Comparison of ENCODE assay signal across 8 cellular contexts in the genomic region with DNA sequence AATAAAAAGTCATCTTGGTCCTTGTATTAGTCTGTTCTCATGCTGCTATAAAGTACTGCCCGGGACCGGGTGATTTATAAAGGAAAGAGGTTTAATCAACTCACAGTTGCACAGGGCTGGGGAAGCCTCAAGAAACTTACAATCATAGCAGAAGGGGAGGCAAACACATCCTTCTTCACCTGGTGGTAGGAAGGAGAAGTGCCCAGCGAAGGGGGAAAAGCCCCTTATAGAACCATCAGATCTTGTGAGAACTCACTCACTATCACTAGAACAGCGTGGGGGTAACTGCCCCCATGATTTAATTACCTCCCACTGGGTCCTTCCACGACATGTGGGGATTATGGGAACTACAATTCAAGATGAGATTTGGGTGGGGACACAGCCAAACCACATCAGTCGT.
DNase-seq lines count a peak whose midpoint lies in the region; TF ChIP-seq lines count a peak whose summit lies in the region.
"Not testable (repeated sequence)": the region's sequence is repeated elsewhere in the genome, so short reads cannot be mapped to it uniquely, and the experiment has no call there.

No MANE protein-coding gene starts in this region.

- CTCF ChIA-PET in SK-N-SH (lab: Yijun Ruan, JAX) = interaction anchor here (0.6 kb wide), 1 partner anchor 44 kb away, joined by 3 read pairs; no protein-coding TSS in a partner anchor

- not testable (repeated sequence) for TF ChIP-seq EP300 in SK-N-SH (IDR thresholded peaks at IDR 0.05; ENCODE audit: borderline replicate concordance in 1 of 2, low read depth in 1 of 2, low read length in 1 of 2)

- not testable (repeated sequence) for H3K9ac ChIP-seq in Karpas-422 (ENCODE audit: low read length); SK-N-SH; mesendoderm (ENCODE audit: low read length)

- not testable (repeated sequence) for H2AFZ ChIP-seq in Karpas-422 (ENCODE audit: low read length); SK-N-SH (ENCODE audit: low read depth)

- not testable (repeated sequence) for H3K36me3 ChIP-seq in Karpas-422 (ENCODE audit: insufficient read depth, low read length); SK-N-SH (replicated peaks in 1 of 2; ENCODE audit: control insufficient read depth in 1 of 2, insufficient read depth in 2 of 2, low read length in 1 of 2); mesendoderm (ENCODE audit: control insufficient read depth, insufficient read depth, low read length)

- H3K4me1 Mint-ChIP-seq in progenitor cell of endocrine pancreas (ENCODE audit: low read depth) = not testable (repeated sequence)

- 52% methylated on average over 6 of the region's 6 CpGs for WGBS in SK-N-SH (ENCODE audit: low lambda C conversion rate)
- WGBS in mesendoderm (ENCODE audit: extremely low coverage, insufficient coverage, low lambda C conversion rate) = no CpG with 5 or more reads among the region's 6 CpGs

- H3K27ac Mint-ChIP-seq in progenitor cell of endocrine pancreas = not testable (repeated sequence)

- not testable (repeated sequence) for H2BK15ac ChIP-seq in mesendoderm (replicated peaks; ENCODE audit: low read depth)

- not testable (repeated sequence) for H3F3A ChIP-seq in SK-N-SH (replicated peaks; ENCODE audit: insufficient read depth)

- not testable (repeated sequence) for H3K79me2 ChIP-seq in Karpas-422 (ENCODE audit: low read length); SK-N-SH (ENCODE audit: insufficient read depth); mesendoderm (ENCODE audit: control insufficient read depth, insufficient read depth, low read length)

- not testable (repeated sequence) for H3K36me3 Mint-ChIP-seq in progenitor cell of endocrine pancreas (ENCODE audit: insufficient read depth)

- not testable (repeated sequence) for H3K4me3 Mint-ChIP-seq in progenitor cell of endocrine pancreas (ENCODE audit: low read depth)

- not testable (repeated sequence) for H3K79me1 ChIP-seq in mesendoderm (ENCODE audit: low read length)

- not testable (repeated sequence) for H3K4me3 ChIP-seq in GM12875 (ENCODE audit: low read depth, low read length); Karpas-422 (ENCODE audit: low read length); SK-N-SH (ENCODE audit: low read depth in 2 of 2, low read length in 1 of 2); cardiac fibroblast (replicated peaks in 1 of 2; ENCODE audit: low read depth in 2 of 2, low read length in 2 of 2); epithelial cell of esophagus (ENCODE audit: low read length); mesendoderm (ENCODE audit: low read length)

- H2BK5ac ChIP-seq in mesendoderm (ENCODE audit: low read length) = not testable (repeated sequence)

- H3K9me3 ChIP-seq in Karpas-422 (ENCODE audit: low read length); SK-N-SH: not testable (repeated sequence)

- not testable (repeated sequence) for H3K56ac ChIP-seq in mesendoderm (ENCODE audit: low read length)

- H4K5ac ChIP-seq in mesendoderm (ENCODE audit: low read length) = not testable (repeated sequence)

- not testable (repeated sequence) for H3K4me1 ChIP-seq in Karpas-422 (ENCODE audit: low read length); SK-N-SH (ENCODE audit: control insufficient read depth in 1 of 2, insufficient read depth in 2 of 2, low read depth in 1 of 2, low read length in 1 of 2); mesendoderm (ENCODE audit: control insufficient read depth, low read depth, low read length)

- not testable (repeated sequence) for H2BK120ac ChIP-seq in mesendoderm (ENCODE audit: low read depth, low read length)

- not testable (repeated sequence) for H3K9me2 ChIP-seq in Karpas-422 (replicated peaks; ENCODE audit: insufficient read depth, low read length); SK-N-SH

- not testable (repeated sequence) for H4K8ac ChIP-seq in mesendoderm (ENCODE audit: low read depth, low read length)

- H2AK5ac ChIP-seq in mesendoderm (ENCODE audit: low read length) = not testable (repeated sequence)

- not testable (repeated sequence) for H4K20me1 ChIP-seq in Karpas-422 (ENCODE audit: insufficient read depth, low read depth, low read length); SK-N-SH (ENCODE audit: insufficient read depth)

- not testable (repeated sequence) for H3K27me3 Mint-ChIP-seq in progenitor cell of endocrine pancreas

- DNase-seq in DMS 273 (lab: John Stamatoyannopoulos, UW; ENCODE audit: unreplicated experiment) (peak; percentile 1), Karpas-422 (peak; percentile 42), mesendoderm (peak; percentile 40)
- DNase-seq in SK-N-SH; cardiac fibroblast (ENCODE audit: low read depth in 2 of 2); epithelial cell of esophagus (ENCODE audit: low read depth); progenitor cell of endocrine pancreas (ENCODE audit: low spot score, unreplicated experiment): not testable (repeated sequence)

- TF ChIP-seq CTCF in GM12875 (IDR thresholded peaks at IDR 0.05; ENCODE audit: borderline replicate concordance, insufficient read depth, low read depth, low read length) (peak; percentile 25; the same call in 1 of the 2 replicates), SK-N-SH (IDR thresholded peaks at IDR 0.05) (peak; percentile 17; the same call in 1 of the 2 replicates), cardiac fibroblast (IDR thresholded peaks at IDR 0.05; ENCODE audit: low read depth, low read length) (peak; percentile 9), epithelial cell of esophagus (IDR thresholded peaks at IDR 0.05; ENCODE audit: insufficient read depth, low read depth, low read length, missing control alignments) (peak; percentile 20), progenitor cell of endocrine pancreas (IDR thresholded peaks at IDR 0.05; ENCODE audit: unreplicated experiment) (peak; percentile 33)

- not testable (repeated sequence) for H3K18ac ChIP-seq in mesendoderm (ENCODE audit: low read length)

- H3K27ac ChIP-seq in Karpas-422 (ENCODE audit: low read length); SK-N-SH (ENCODE audit: low read depth in 2 of 2, low read length in 1 of 2); mesendoderm (ENCODE audit: low read depth, low read length): not testable (repeated sequence)

- H3K27me3 ChIP-seq in Karpas-422 (ENCODE audit: low read length); SK-N-SH (ENCODE audit: insufficient read depth); mesendoderm (ENCODE audit: insufficient read depth, low read length, poor library complexity): not testable (repeated sequence)

- H3K23ac ChIP-seq in mesendoderm (ENCODE audit: low read length) = not testable (repeated sequence)

- H3K4me2 ChIP-seq in Karpas-422 (ENCODE audit: low read depth, low read length, poor library complexity, severe bottlenecking); SK-N-SH; mesendoderm (ENCODE audit: low read length): not testable (repeated sequence)

- not testable (repeated sequence) for TF ChIP-seq RAD21 in SK-N-SH (IDR thresholded peaks at IDR 0.05; ENCODE audit: low read length)

- not testable (repeated sequence) for H3K4ac ChIP-seq in mesendoderm (ENCODE audit: low read depth, low read length)

- POLR2A ChIA-PET in SK-N-SH (lab: Yijun Ruan, JAX) = not testable (repeated sequence)

- not testable (repeated sequence) for H3K9me3 Mint-ChIP-seq in progenitor cell of endocrine pancreas (ENCODE audit: low read depth)
